In genomic region chr16:86980644-86981043, GRCh38 we compare ENCODE assay signal across 29 cellular contexts.
"Had no signal": no experiment of that assay in that cellular context is flagged by ENCODE, and none has a peak within 500 bp of the region (broad histone marks: within the 10 kb centered on the region; RNA-seq: fewer than 3 reads in every experiment).

No MANE protein-coding gene starts in this region.

- H3K9me3 ChIP-seq: left lung, lower lobe of right lung, mucosa of descending colon, neutrophil, prostate gland, spleen, tibial nerve, uterus had no signal

- DNase-seq: head of caudate nucleus; hippocampal formation; left colon; left lung; lower lobe of right lung; mammary epithelial cell; mesenchymal stem cell; midbrain; mucosa of descending colon; naive thymus-derived CD8-positive, alpha-beta T cell; occipital lobe; ovary; retina; right cardiac atrium; small intestine; spleen; stimulated activated CD4-positive, alpha-beta T cell treated with anti-CD3 and anti-CD28 coated beads, Interleukin-4, amount 100 ng/mL, for 24 hours; stimulated activated naive CD4-positive, alpha-beta T cell treated with Interleukin-2 at 50 U/mL for 16 hours; stimulated activated naive CD8-positive, alpha-beta T cell treated with anti-CD3 and anti-CD28 coated beads, Interleukin-15, amount 100 ng/mL, for 72 hours; substantia nigra; uterus had no signal

- H3K27ac ChIP-seq: left lung, lower lobe of right lung, neutrophil, ovary, prostate gland, spleen, tibial nerve, uterus had no signal

- H3K27me3 Mint-ChIP-seq: stimulated activated naive CD8-positive, alpha-beta T cell treated with anti-CD3 and anti-CD28 coated beads, Interleukin-15, amount 100 ng/mL, for 72 hours had no signal

- H3K27me3 ChIP-seq: ovary, tibial nerve, uterus had no signal

- H3K36me3 ChIP-seq: left lung, lower lobe of right lung, neutrophil, ovary, prostate gland, spleen, tibial nerve, uterus had no signal

- H3K4me3 Mint-ChIP-seq: naive thymus-derived CD8-positive, alpha-beta T cell; nephron; neural crest cell; stimulated activated memory B cell treated with anti-CD40 and anti-IgM and Interleukin-4, amounts not matched to agents 10 μg/mL and 1 μg/mL and 100 μg/mL, for 72 hours; stimulated activated naive CD8-positive, alpha-beta T cell treated with anti-CD3 and anti-CD28 coated beads, Interleukin-15, amount 100 ng/mL, for 72 hours; type B pancreatic cell had no signal

- H3K27ac Mint-ChIP-seq: naive thymus-derived CD8-positive, alpha-beta T cell; nephron; stimulated activated memory B cell treated with anti-CD40 and anti-IgM and Interleukin-4, amounts not matched to agents 10 μg/mL and 1 μg/mL and 100 μg/mL, for 72 hours; stimulated activated naive CD8-positive, alpha-beta T cell treated with anti-CD3 and anti-CD28 coated beads, Interleukin-15, amount 100 ng/mL, for 72 hours; type B pancreatic cell had no signal

- H3K4me3 ChIP-seq: left lung, lower lobe of right lung, mucosa of descending colon, ovary, prostate gland, spleen, tibial nerve, uterus had no signal

- H3K9me3 Mint-ChIP-seq: naive thymus-derived CD8-positive, alpha-beta T cell; nephron; neural crest cell; stimulated activated naive CD8-positive, alpha-beta T cell treated with anti-CD3 and anti-CD28 coated beads, Interleukin-15, amount 100 ng/mL, for 72 hours; type B pancreatic cell had no signal

- H3K4me1 Mint-ChIP-seq: naive thymus-derived CD8-positive, alpha-beta T cell; neural crest cell; stimulated activated memory B cell treated with anti-CD40 and anti-IgM and Interleukin-4, amounts not matched to agents 10 μg/mL and 1 μg/mL and 100 μg/mL, for 72 hours; stimulated activated naive CD8-positive, alpha-beta T cell treated with anti-CD3 and anti-CD28 coated beads, Interleukin-15, amount 100 ng/mL, for 72 hours had no signal

- H3K36me3 Mint-ChIP-seq: naive thymus-derived CD8-positive, alpha-beta T cell; stimulated activated memory B cell treated with anti-CD40 and anti-IgM and Interleukin-4, amounts not matched to agents 10 μg/mL and 1 μg/mL and 100 μg/mL, for 72 hours; type B pancreatic cell had no signal

- H3K4me1 ChIP-seq: left lung, lower lobe of right lung, prostate gland, spleen, uterus had no signal

- ATAC-seq: left colon; left lung; lower lobe of right lung; mucosa of descending colon; naive thymus-derived CD8-positive, alpha-beta T cell; right cardiac atrium; sciatic nerve; stimulated activated memory B cell treated with anti-CD40 and anti-IgM and Interleukin-4, amounts not matched to agents 10 μg/mL and 1 μg/mL and 100 μg/mL, for 72 hours; stimulated activated naive CD8-positive, alpha-beta T cell treated with anti-CD3 and anti-CD28 coated beads, Interleukin-15, amount 100 ng/mL, for 72 hours had no signal
